Comparison of ENCODE assay signal across 8 cellular contexts in the genomic region with DNA sequence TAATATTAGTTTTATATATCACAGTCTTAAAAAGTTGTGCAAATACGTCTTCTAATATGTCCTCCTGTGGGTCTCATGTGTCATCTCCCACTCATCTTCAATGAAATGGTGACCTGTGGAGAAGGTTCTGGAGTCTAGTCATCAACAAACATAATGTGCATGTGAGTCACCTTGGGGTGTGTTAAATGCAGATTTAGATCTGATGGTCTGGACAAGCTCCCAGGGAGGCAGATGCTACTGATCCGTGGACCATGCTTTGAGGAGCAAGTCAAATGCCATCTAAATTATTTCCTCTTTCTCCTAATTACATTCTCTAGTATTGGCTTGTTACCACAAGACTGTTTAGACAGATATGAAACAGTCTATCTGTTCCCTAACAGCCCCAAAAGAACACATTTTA.
"Had no signal": no experiment of that assay in that cellular context is flagged by ENCODE, and none has a peak within 500 bp of the region (broad histone marks: within the 10 kb centered on the region; RNA-seq: fewer than 3 reads in every experiment).

No MANE protein-coding gene starts in this region.

- H3K4me3 Mint-ChIP-seq: H9, IgD-negative memory B cell had no signal

- H3K36me3 Mint-ChIP-seq: IgD-negative memory B cell had no signal

- FAIRE-seq: H1, H54, HTR-8/SVneo had no signal

- H3K4me3 ChIP-seq: GM23248 had no signal

- H3K9ac ChIP-seq: GM23248 had no signal

- DNase-seq: GM23248, H9, HCEC 1CT, KG1 had no signal

- H3K4me1 Mint-ChIP-seq: IgD-negative memory B cell had no signal

- H3K27ac ChIP-seq: GM23248 had no signal

- H2AFZ ChIP-seq: GM23248 had no signal

- H3K27me3 Mint-ChIP-seq: IgD-negative memory B cell had no signal

- H3K27ac Mint-ChIP-seq: IgD-negative memory B cell had no signal
